In genomic region chr6:148144917-148145521, GRCh38 we compare ENCODE assay signal across 7 cellular contexts.
DNase-seq lines count a peak whose midpoint lies in the region; ATAC-seq, FAIRE-seq and TF ChIP-seq lines count a peak whose summit lies in the region.

No MANE protein-coding gene starts in this region.

- H3K4me1 ChIP-seq in kidney (ENCODE audit: control insufficient read depth in 1 of 2, insufficient read depth in 1 of 2, low read depth in 1 of 2, low read length in 2 of 2), result no peaks in the 10 kb centered on the region

- H3K27me3 Mint-ChIP-seq in T-helper 2 cell treated with Interferon-gamma antibody and Interleukin-4, amounts not matched to agents 5 μg/mL and 100 μg/mL, for 36 hours (ENCODE audit: low read depth), result peaks cover 3% of the 10 kb centered on the region

- DNase-seq in GM12865 (ENCODE audit: low read depth) (peak; percentile 67), NCI-H146 treated with DMSO at 0.1 percent for 48 hours (lab: John Stamatoyannopoulos, UW; ENCODE audit: unreplicated experiment) (peak; percentile 76), brain microvascular endothelial cell (peak; percentile 86), kidney (no peak)
- DNase-seq in T-helper 2 cell treated with Interferon-gamma antibody and Interleukin-4, amounts not matched to agents 5 μg/mL and 100 μg/mL, for 36 hours (ENCODE audit: low spot score), result peak; percentile 25
- peak; percentile 66 to 77 for DNase-seq in stimulated activated CD4-positive, alpha-beta T cell treated with anti-CD3 and anti-CD28 coated beads, Interleukin-2, amount 100 ng/mL, for 48 hours

- H3K9ac ChIP-seq in kidney (ENCODE audit: low read length in 2 of 2), result no peak overlapping the region

- H3K27me3 ChIP-seq in brain microvascular endothelial cell (replicated peaks), result no peaks in the 10 kb centered on the region

- in situ Hi-C loops in brain microvascular endothelial cell (cut with HindIII; ENCODE audit: low pct_ligation_motif_present, low sequenced_read_pairs), result no loop called here

- peak overlapping the region; percentile 24 for H3K27ac ChIP-seq in brain microvascular endothelial cell
- H3K27ac ChIP-seq in kidney (ENCODE audit: low read depth in 2 of 2, low read length in 2 of 2), result no peak overlapping the region

- H3K36me3 Mint-ChIP-seq in T-helper 2 cell treated with Interferon-gamma antibody and Interleukin-4, amounts not matched to agents 5 μg/mL and 100 μg/mL, for 36 hours (ENCODE audit: low read depth), result no peaks in the 10 kb centered on the region

- no peaks in the 10 kb centered on the region for H3K9me3 Mint-ChIP-seq in T-helper 2 cell treated with Interferon-gamma antibody and Interleukin-4, amounts not matched to agents 5 μg/mL and 100 μg/mL, for 36 hours

- no peak overlapping the region for H3K27ac Mint-ChIP-seq in T-helper 2 cell treated with Interferon-gamma antibody and Interleukin-4, amounts not matched to agents 5 μg/mL and 100 μg/mL, for 36 hours

- peaks cover 9% of the 10 kb centered on the region for H3K4me1 Mint-ChIP-seq in T-helper 2 cell treated with Interferon-gamma antibody and Interleukin-4, amounts not matched to agents 5 μg/mL and 100 μg/mL, for 36 hours (ENCODE audit: low read depth)

- H3K4me3 ChIP-seq in GM12865 (ENCODE audit: low read depth, low read length), result no peak overlapping the region
- H3K4me3 ChIP-seq in brain microvascular endothelial cell (ENCODE audit: low read depth, low read length), result peak overlapping the region; percentile 18
- no peak overlapping the region for H3K4me3 ChIP-seq in kidney (ENCODE audit: low read length in 2 of 2)

- FAIRE-seq in kidney (lab: Jason Lieb, UNC), result peak; percentile 90

- H3K9me3 ChIP-seq in kidney (ENCODE audit: control insufficient read depth in 1 of 2, low read length in 2 of 2), result no peaks in the 10 kb centered on the region

- TF ChIP-seq CTCF in GM12865 (IDR thresholded peaks at IDR 0.05; ENCODE audit: insufficient read depth, low read depth, low read length, missing control alignments) (peak; percentile 76), brain microvascular endothelial cell (IDR thresholded peaks at IDR 0.05; ENCODE audit: low read depth, low read length, missing control alignments) (peak; percentile 94), kidney (IDR thresholded peaks at IDR 0.05; ENCODE audit: borderline replicate concordance, extremely low read depth, insufficient read depth) (peak; percentile 75)

- H3K4me3 Mint-ChIP-seq in T-helper 2 cell treated with Interferon-gamma antibody and Interleukin-4, amounts not matched to agents 5 μg/mL and 100 μg/mL, for 36 hours, result no peak overlapping the region

- peak; percentile 87 for ATAC-seq in HG02610 (IDR thresholded peaks at IDR 0.05; ENCODE audit: unreplicated experiment)

- intact Hi-C loops in kidney (cut with DNase I), result no loop called here

- no peaks in the 10 kb centered on the region for H3K36me3 ChIP-seq in brain microvascular endothelial cell (replicated peaks)
- no peaks in the 10 kb centered on the region for H3K36me3 ChIP-seq in kidney (ENCODE audit: control insufficient read depth in 1 of 2, insufficient read depth in 2 of 2, low read length in 2 of 2)
